In the genomic region with DNA sequence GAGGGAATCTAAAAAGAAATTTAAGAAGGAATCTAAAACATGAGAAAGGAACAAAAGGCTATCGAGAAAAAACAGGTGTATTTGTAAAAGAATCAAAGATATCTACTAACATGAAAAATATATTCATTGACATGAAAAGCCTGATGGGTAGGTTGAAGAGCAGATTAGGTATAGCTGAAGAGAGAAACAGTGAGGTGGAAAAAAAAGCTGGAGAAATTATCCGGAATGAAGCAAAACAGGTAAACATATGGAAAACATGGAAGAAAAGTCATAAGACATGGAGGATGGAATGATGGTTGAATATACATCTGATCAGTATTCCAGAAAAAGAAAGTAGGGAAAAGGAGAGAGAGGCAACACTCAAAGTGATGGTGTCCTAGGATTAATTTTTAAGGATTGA, we compare ENCODE assay signal across 9 cellular contexts. TPM values are rescaled to one million over a fixed set of nuclear protein-coding genes. Genes with fewer than 3 reads are reported as not detected.
"Had no signal": no experiment of that assay in that cellular context is flagged by ENCODE, and none has a peak within 500 bp of the region (broad histone marks: within the 10 kb centered on the region; RNA-seq: fewer than 3 reads in every experiment).

No MANE protein-coding gene starts in this region.

- H3K4me3 ChIP-seq: GM23338, HAP-1 had no signal

- H3K36me3 Mint-ChIP-seq: IgD-negative memory B cell had no signal

- H2AFZ ChIP-seq: GM23338 had no signal

- H3K9me3 ChIP-seq: HAP-1 had no signal

- H3K27ac Mint-ChIP-seq: GM23338, IgD-negative memory B cell had no signal

- H3K4me2 ChIP-seq: GM23338 had no signal

- ATAC-seq: GM23338, HCT116, HepG2 had no signal

- FAIRE-seq: HepG2 had no signal

- H3K36me3 ChIP-seq: HAP-1 had no signal

- DNase-seq: H7, KG1 had no signal

- H3K27ac ChIP-seq: HL-60 had no signal

- H3K4me3 Mint-ChIP-seq: GM23338 had no signal

RNA-seq across cellular contexts. Expression of gene EVA1C, which starts 9.6 kb away (rescaled TPM):
- total RNA-seq: HT1080 had no signal
